In the genomic region with DNA sequence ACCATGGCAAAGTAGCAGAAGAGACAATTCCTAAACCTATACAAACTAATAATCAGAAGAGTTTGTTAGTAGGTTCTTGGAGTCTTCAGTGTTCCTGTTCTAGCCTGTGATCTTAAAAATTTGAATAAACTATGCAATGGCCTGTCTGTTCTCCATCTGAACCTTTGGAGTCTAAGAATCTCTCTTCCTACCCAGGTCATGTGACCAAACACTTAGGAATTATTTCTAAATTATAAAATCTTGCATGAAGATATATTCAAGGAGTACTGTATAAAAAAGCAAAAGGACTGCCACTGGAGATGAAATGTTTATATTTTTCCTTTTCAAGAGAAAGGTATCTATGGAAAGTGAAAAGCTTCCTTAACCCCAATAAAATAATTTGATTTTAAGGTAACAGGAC, we compare ENCODE assay signal across 2 cellular contexts.
TF ChIP-seq lines count a peak whose summit lies in the region.

No MANE protein-coding gene starts in this region.

TF ChIP-seq in HepG2, 621 proteins besides CTCF, POLR2A, EP300 and RAD21:
- no peak for TF ChIP-seq CEBPG (CRISPR knock-in tag; IDR thresholded peaks at IDR 0.05)
- TF ChIP-seq ZNF441 (CRISPR knock-in tag; IDR thresholded peaks at IDR 0.05; ENCODE audit: borderline replicate concordance), result no peak
- TF ChIP-seq CREM (IDR thresholded peaks at IDR 0.05), result no peak
- no peak for TF ChIP-seq CREM (CRISPR knock-in tag; IDR thresholded peaks at IDR 0.05)
- TF ChIP-seq ZFP82 (CRISPR knock-in tag; IDR thresholded peaks at IDR 0.05; ENCODE audit: borderline replicate concordance), result no peak
- TF ChIP-seq ZNF772 (CRISPR knock-in tag; IDR thresholded peaks at IDR 0.05), result no peak
- no peak for TF ChIP-seq ZNF333 (CRISPR knock-in tag; IDR thresholded peaks at IDR 0.05; ENCODE audit: borderline replicate concordance)
- TF ChIP-seq KDM5B (CRISPR knock-in tag; IDR thresholded peaks at IDR 0.05; ENCODE audit: borderline replicate concordance), result no peak
- TF ChIP-seq, protein P1, sequence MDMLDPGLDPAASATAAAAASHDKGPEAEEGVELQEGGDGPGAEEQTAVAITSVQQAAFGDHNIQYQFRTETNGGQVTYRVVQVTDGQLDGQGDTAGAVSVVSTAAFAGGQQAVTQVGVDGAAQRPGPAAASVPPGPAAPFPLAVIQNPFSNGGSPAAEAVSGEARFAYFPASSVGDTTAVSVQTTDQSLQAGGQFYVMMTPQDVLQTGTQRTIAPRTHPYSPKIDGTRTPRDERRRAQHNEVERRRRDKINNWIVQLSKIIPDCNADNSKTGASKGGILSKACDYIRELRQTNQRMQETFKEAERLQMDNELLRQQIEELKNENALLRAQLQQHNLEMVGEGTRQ (IDR thresholded peaks at IDR 0.05; ENCODE audit: low read depth, low read length), result no peak
- TF ChIP-seq, protein P1 (CRISPR knock-in tag; IDR thresholded peaks at IDR 0.05; ENCODE audit: borderline replicate concordance), result no peak
- no peak for TF ChIP-seq ZNF234 (CRISPR knock-in tag; conservative IDR thresholded peaks at IDR 0.05)
- TF ChIP-seq, protein P2, sequence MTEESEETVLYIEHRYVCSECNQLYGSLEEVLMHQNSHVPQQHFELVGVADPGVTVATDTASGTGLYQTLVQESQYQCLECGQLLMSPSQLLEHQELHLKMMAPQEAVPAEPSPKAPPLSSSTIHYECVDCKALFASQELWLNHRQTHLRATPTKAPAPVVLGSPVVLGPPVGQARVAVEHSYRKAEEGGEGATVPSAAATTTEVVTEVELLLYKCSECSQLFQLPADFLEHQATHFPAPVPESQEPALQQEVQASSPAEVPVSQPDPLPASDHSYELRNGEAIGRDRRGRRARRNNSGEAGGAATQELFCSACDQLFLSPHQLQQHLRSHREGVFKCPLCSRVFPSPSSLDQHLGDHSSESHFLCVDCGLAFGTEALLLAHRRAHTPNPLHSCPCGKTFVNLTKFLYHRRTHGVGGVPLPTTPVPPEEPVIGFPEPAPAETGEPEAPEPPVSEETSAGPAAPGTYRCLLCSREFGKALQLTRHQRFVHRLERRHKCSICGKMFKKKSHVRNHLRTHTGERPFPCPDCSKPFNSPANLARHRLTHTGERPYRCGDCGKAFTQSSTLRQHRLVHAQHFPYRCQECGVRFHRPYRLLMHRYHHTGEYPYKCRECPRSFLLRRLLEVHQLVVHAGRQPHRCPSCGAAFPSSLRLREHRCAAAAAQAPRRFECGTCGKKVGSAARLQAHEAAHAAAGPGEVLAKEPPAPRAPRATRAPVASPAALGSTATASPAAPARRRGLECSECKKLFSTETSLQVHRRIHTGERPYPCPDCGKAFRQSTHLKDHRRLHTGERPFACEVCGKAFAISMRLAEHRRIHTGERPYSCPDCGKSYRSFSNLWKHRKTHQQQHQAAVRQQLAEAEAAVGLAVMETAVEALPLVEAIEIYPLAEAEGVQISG (CRISPR knock-in tag; IDR thresholded peaks at IDR 0.05), result no peak
- no peak for TF ChIP-seq ZNF20 (CRISPR knock-in tag; IDR thresholded peaks at IDR 0.05)
- TF ChIP-seq ZNF841 (CRISPR knock-in tag; IDR thresholded peaks at IDR 0.05; ENCODE audit: borderline replicate concordance), result no peak
- TF ChIP-seq CCAR2 (optimal IDR thresholded peaks at IDR 0.05; ENCODE audit: low read depth, low read length), result no peak

TF ChIP-seq in endothelial cell of umbilical vein, 7 proteins besides CTCF, POLR2A, EP300 and RAD21:
- TF ChIP-seq, protein P3, sequence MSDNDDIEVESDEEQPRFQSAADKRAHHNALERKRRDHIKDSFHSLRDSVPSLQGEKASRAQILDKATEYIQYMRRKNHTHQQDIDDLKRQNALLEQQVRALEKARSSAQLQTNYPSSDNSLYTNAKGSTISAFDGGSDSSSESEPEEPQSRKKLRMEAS (IDR thresholded peaks at IDR 0.05; ENCODE audit: insufficient read depth, insufficient read length), result no peak
- TF ChIP-seq GATA2 (IDR thresholded peaks at IDR 0.05; ENCODE audit: insufficient read depth, insufficient read length, low read depth, low read length) (no peak), POLR2AphosphoS5 (IDR thresholded peaks at IDR 0.05; ENCODE audit: insufficient read depth, low read depth, low read length) (no peak), FOS (IDR thresholded peaks at IDR 0.05; ENCODE audit: borderline replicate concordance, insufficient read depth, low read length) (no peak), MYC (IDR thresholded peaks at IDR 0.05; ENCODE audit: low read depth, low read length) (no peak), EZH2 (IDR thresholded peaks at IDR 0.05; ENCODE audit: borderline replicate concordance, low read depth, low read length, severe bottlenecking) (no peak), JUN (IDR thresholded peaks at IDR 0.05; ENCODE audit: borderline replicate concordance, insufficient read depth, insufficient read length, low read depth) (no peak)
